ENCODE assay signal across 8 cellular contexts in genomic region chr18:42114310-42114943, GRCh38.
DNase-seq lines count a peak whose midpoint lies in the region; ATAC-seq, FAIRE-seq and TF ChIP-seq lines count a peak whose summit lies in the region.

No MANE protein-coding gene starts in this region.

- TF ChIP-seq EP300 in HepG2 (IDR thresholded peaks at IDR 0.05; ENCODE audit: low read depth in 2 of 2, low read length in 2 of 2) (no peak), HepG2 (CRISPR knock-in tag; IDR thresholded peaks at IDR 0.05; ENCODE audit: borderline replicate concordance) (no peak)

- BruUV-seq in HepG2 (replicated peaks; lab: Mats Ljungman, UMichigan): no TSS peak

- peak overlapping the region in 1 of 7 donors; percentile 43 for H3K27ac Mint-ChIP-seq in CD4-positive, alpha-beta memory T cell
- H3K27ac Mint-ChIP-seq in chondrocyte (ENCODE audit: unreplicated experiment): peak overlapping the region; percentile 89

- POLR2A ChIA-PET in CD4-positive, alpha-beta memory T cell (lab: Charles Lee; ENCODE audit: partially characterized antibody): no interaction called here
- POLR2A ChIA-PET in HepG2 (lab: Yijun Ruan, JAX): interaction anchor here (0.7 to 2.4 kb wide), 6 partner anchors 27 to 1473 kb away, joined by 3 to 7 read pairs (median 4); no protein-coding TSS in a partner anchor

- no peaks in the 10 kb centered on the region for H3K36me3 Mint-ChIP-seq in CD4-positive, alpha-beta memory T cell
- H3K36me3 Mint-ChIP-seq in chondrocyte (ENCODE audit: low read depth): peaks cover 3% of the 10 kb centered on the region

- H3K27me3 Mint-ChIP-seq in CD4-positive, alpha-beta memory T cell: peaks cover 0 to 5% of the 10 kb centered on the region in 2 donors
- no peaks in the 10 kb centered on the region for H3K27me3 Mint-ChIP-seq in chondrocyte (ENCODE audit: low read depth)

- peak; percentile 49 to 53 (median 51) for DNase-seq in CD4-positive, alpha-beta memory T cell
- peak; percentile 7 for DNase-seq in NCI-H226
- peak; percentile 10 for DNase-seq in activated CD4-positive, CD25-positive, alpha-beta regulatory T cell treated with anti-CD3 and anti-CD28 coated beads, Interleukin-2, amount 50 U/mL, for 16 hours (ENCODE audit: low read depth, low spot score)
- DNase-seq in chondrocyte (ENCODE audit: low spot score): no peak
- peak; percentile 71 for DNase-seq in HepG2 (ENCODE audit: low spot score)
- DNase-seq in stimulated activated CD4-positive, alpha-beta T cell treated with anti-CD3 and anti-CD28 coated beads, TNF-alpha, amount 100 ng/mL, for 1 hour (ENCODE audit: low read depth in 3 of 3, low spot score in 1 of 3): peak in 2 of 3 donors; percentile 2 to 4

- H3K27ac ChIP-seq in CD4-positive, alpha-beta memory T cell (ENCODE audit: low read depth, low read length): no peak overlapping the region
- peak overlapping the region; percentile 45 for H3K27ac ChIP-seq in HepG2 (ENCODE audit: extremely low read length, insufficient read depth, low read length)

- peak; percentile 77 for FAIRE-seq in HepG2 (lab: Jason Lieb, UNC)

- ATAC-seq in GM19328 (IDR thresholded peaks at IDR 0.05; ENCODE audit: unreplicated experiment) (peak; percentile 83), HG03354 (IDR thresholded peaks at IDR 0.05; ENCODE audit: poor library complexity, severe bottlenecking, unreplicated experiment) (peak; percentile 96), HepG2 (peak; percentile 88)

- TF ChIP-seq CTCF in chondrocyte (IDR thresholded peaks at IDR 0.05) (peak; percentile 99), HepG2 (CRISPR knock-in tag; IDR thresholded peaks at IDR 0.05) (peak; percentile 89)

- peaks cover 0 to 1% (median 0%) of the 10 kb centered on the region in 8 donors for H3K9me3 Mint-ChIP-seq in CD4-positive, alpha-beta memory T cell
- H3K9me3 Mint-ChIP-seq in chondrocyte (ENCODE audit: low read depth): no peaks in the 10 kb centered on the region

- no peaks in the 10 kb centered on the region for H3K36me3 ChIP-seq in CD4-positive, alpha-beta memory T cell (ENCODE audit: insufficient read depth, low read length)
- H3K36me3 ChIP-seq in HepG2 (replicated peaks in 1 of 2; ENCODE audit: control insufficient read depth in 1 of 2, insufficient read depth in 2 of 2, low read length in 2 of 2): no peaks in the 10 kb centered on the region

- TF ChIP-seq POLR2A in HepG2 (IDR thresholded peaks at IDR 0.05; ENCODE audit: insufficient read depth in 1 of 2, low read depth in 2 of 2, low read length in 2 of 2): no peak

- no peaks in the 10 kb centered on the region for H3K79me2 ChIP-seq in HepG2 (ENCODE audit: insufficient read depth, low read length)

- no peaks in the 10 kb centered on the region for H3K27me3 ChIP-seq in CD4-positive, alpha-beta memory T cell (ENCODE audit: insufficient read depth, low read length)
- no peaks in the 10 kb centered on the region for H3K27me3 ChIP-seq in HepG2 (ENCODE audit: control insufficient read depth in 1 of 2, insufficient read depth in 2 of 2, low read length in 2 of 2)

- H3K4me2 ChIP-seq in HepG2 (ENCODE audit: low read depth, low read length): peak overlapping the region; percentile 75

- TF ChIP-seq RAD21 in HepG2 (CRISPR knock-in tag; IDR thresholded peaks at IDR 0.05): peak; percentile 91

- peak overlapping the region; percentile 75 for H2AFZ ChIP-seq in HepG2 (ENCODE audit: low read length)

- no peaks in the 10 kb centered on the region for H4K20me1 ChIP-seq in HepG2 (ENCODE audit: insufficient read depth, low read length)

- peaks cover 7 to 14% (median 11%) of the 10 kb centered on the region in 4 donors for H3K4me1 Mint-ChIP-seq in CD4-positive, alpha-beta memory T cell
- peaks cover 17% of the 10 kb centered on the region for H3K4me1 Mint-ChIP-seq in chondrocyte (ENCODE audit: low read depth)

- H3K9me3 ChIP-seq in CD4-positive, alpha-beta memory T cell (ENCODE audit: control insufficient read depth in 1 of 2, low read length in 2 of 2): no peaks in the 10 kb centered on the region
- H3K9me3 ChIP-seq in HepG2 (ENCODE audit: low read length): no peaks in the 10 kb centered on the region

- peaks cover 10% of the 10 kb centered on the region for H3K4me1 ChIP-seq in CD4-positive, alpha-beta memory T cell (ENCODE audit: insufficient read depth, low read length)
- peaks cover 26% of the 10 kb centered on the region for H3K4me1 ChIP-seq in HepG2 (ENCODE audit: insufficient read depth, low read length)

- H3K9ac ChIP-seq in HepG2 (ENCODE audit: insufficient read depth, low read depth, low read length): peak overlapping the region; percentile 57; the same call in 1 of the 2 replicates

- intact Hi-C loops in CD4-positive, alpha-beta memory T cell (cut with micrococcal nuclease): no loop called here
- intact Hi-C loops in HepG2 (cut with micrococcal nuclease; ENCODE audit: unreplicated experiment): loop anchor here (1.0 to 10.0 kb wide), 7 partner anchors 61 to 1470 kb away; no protein-coding TSS in a partner anchor

- CTCF ChIA-PET in CD4-positive, alpha-beta memory T cell (lab: Charles Lee; ENCODE audit: partially characterized antibody): interaction anchor here (0.8 to 3.2 kb wide), 29 partner anchors 10 to 1474 kb away, joined by 3 to 41 read pairs (median 4); no protein-coding TSS in a partner anchor
- CTCF ChIA-PET in HepG2 (lab: Yijun Ruan, JAX; ENCODE audit: low intra/inter-chr PET ratio, low total read pairs): interaction anchor here (0.9 to 2.5 kb wide), 6 partner anchors 61 to 1449 kb away, joined by 3 to 28 read pairs (median 4); no protein-coding TSS in a partner anchor

- H3K4me3 ChIP-seq in CD4-positive, alpha-beta memory T cell (ENCODE audit: low read length in 2 of 2): no peak overlapping the region
- H3K4me3 ChIP-seq in HepG2 (replicated peaks in 1 of 3; ENCODE audit: insufficient read depth in 1 of 3, low read depth in 2 of 3, low read length in 3 of 3): peak overlapping the region in 2 of 3 experiments; percentile 42 to 46; a peak in 2 of 6 replicates

- H3K4me3 Mint-ChIP-seq in CD4-positive, alpha-beta memory T cell: peak overlapping the region in 5 of 8 donors; percentile 11 to 59 (median 34)
- no peak overlapping the region for H3K4me3 Mint-ChIP-seq in chondrocyte (ENCODE audit: unreplicated experiment)

- in situ Hi-C loops in HepG2 (cut with HindIII; ENCODE audit: extremely low pct_ligation_motif_present, low pct_unique_long_range_greater_than_20kb): loop anchor here (10.0 to 25.0 kb wide), 2 partner anchors 160 to 1148 kb away; no protein-coding TSS in a partner anchor

- 21% methylated on average over 7 of the region's 7 CpGs for WGBS in HepG2 (ENCODE audit: low lambda C conversion rate)

TF ChIP-seq in HepG2, 621 proteins besides CTCF, POLR2A, EP300 and RAD21 (continues in another document):
- TF ChIP-seq SMC3 (IDR thresholded peaks at IDR 0.05; ENCODE audit: low read length): peak; percentile 95
- TF ChIP-seq ARID3A (IDR thresholded peaks at IDR 0.05; ENCODE audit: low read depth, low read length): 0 out of 2 replicates have a peak, but pooled peaks have one; percentile 49
- TF ChIP-seq SMAD3 (CRISPR knock-in tag; IDR thresholded peaks at IDR 0.05): no peak
- no peak for TF ChIP-seq SRSF1 (optimal IDR thresholded peaks at IDR 0.05; ENCODE audit: low read depth, low read length)
- peak in 1 of 2 experiments; percentile 59; a peak in 1 of 4 replicates for TF ChIP-seq HMGXB4 (CRISPR knock-in tag; IDR thresholded peaks at IDR 0.05; ENCODE audit: borderline replicate concordance in 1 of 2, low read depth in 1 of 2)
- TF ChIP-seq KMT2B (CRISPR knock-in tag; IDR thresholded peaks at IDR 0.05): 0 out of 2 replicates have a peak, but pooled peaks have one; percentile 27
- TF ChIP-seq PRPF4 (IDR thresholded peaks at IDR 0.05; ENCODE audit: low read depth, low read length, poor library complexity, severe bottlenecking): no peak
- TF ChIP-seq SIX1 (CRISPR knock-in tag; IDR thresholded peaks at IDR 0.05; ENCODE audit: borderline replicate concordance): 0 out of 2 replicates have a peak, but pooled peaks have one; percentile 43
- TF ChIP-seq THRA (CRISPR knock-in tag; IDR thresholded peaks at IDR 0.05; ENCODE audit: borderline replicate concordance): 0 out of 2 replicates have a peak, but pooled peaks have one; percentile 24
- peak; percentile 52; the same call in 1 of the 2 replicates for TF ChIP-seq MIXL1 (CRISPR knock-in tag; IDR thresholded peaks at IDR 0.05)

Comparison
In these comparisons a context has a peak if more than half of its experiments do, and no peak if none do; other contexts are left out.
1. H3K4me3 ChIP-seq: peak in HepG2 (2 of 3); none in CD4-positive, alpha-beta memory T cell (0 of 2).
2. Peak in every context shown above with its lines, with median percentiles within 50 percentile points of each other: ATAC-seq.